ENCODE assay signal across 1 cellular context in genomic region chr18:31162825-31163435, GRCh38.
TF ChIP-seq lines count a peak whose summit lies in the region.

Gene DSC1, minus strand, starts transcription at chr18:31162856. Its CDS starts 262 bp downstream, at chr18:31162594.

TF ChIP-seq in GM23338, 12 proteins besides CTCF, POLR2A, EP300 and RAD21 (continued from another document):
- no peak for TF ChIP-seq ETS1 (IDR thresholded peaks at IDR 0.05)
- no peak for TF ChIP-seq ZNF462 (CRISPR knock-in tag; IDR thresholded peaks at IDR 0.05)
- no peak for TF ChIP-seq ZNF114 (CRISPR knock-in tag; IDR thresholded peaks at IDR 0.05)
- no peak for TF ChIP-seq POLR2AphosphoS5 (IDR thresholded peaks at IDR 0.05; ENCODE audit: low read depth)
- no peak for TF ChIP-seq EZH2 (IDR thresholded peaks at IDR 0.05; ENCODE audit: low read depth, unreplicated experiment)
- no peak for TF ChIP-seq REST (IDR thresholded peaks at IDR 0.05; ENCODE audit: unreplicated experiment)
- TF ChIP-seq JUNB (IDR thresholded peaks at IDR 0.05; ENCODE audit: unreplicated experiment) = no peak
